20 cellular contexts compared by ENCODE assay signal in genomic region chr18:58345875-58346274, GRCh38.
DNase-seq lines count a peak whose midpoint lies in the region; ATAC-seq and TF ChIP-seq lines count a peak whose summit lies in the region.
"Had no signal": no experiment of that assay in that cellular context is flagged by ENCODE, and none has a peak within 500 bp of the region (broad histone marks: within the 10 kb centered on the region; RNA-seq: fewer than 3 reads in every experiment).

No MANE protein-coding gene starts in this region.

- H2BK5ac ChIP-seq in neuronal stem cell (ENCODE audit: low read length), result no peak overlapping the region

- H2AFZ ChIP-seq in neuronal stem cell (ENCODE audit: low read length), result no peak overlapping the region

- no peaks in the 10 kb centered on the region for H3K27me3 Mint-ChIP-seq in endodermal cell (ENCODE audit: insufficient read depth)
- H3K27me3 Mint-ChIP-seq in activated CD4-positive, alpha-beta T cell treated with anti-CD3 and anti-CD28 coated beads for 36 hours, result no peaks in the 10 kb centered on the region
- H3K27me3 Mint-ChIP-seq in activated T-cell treated with anti-CD3 and anti-CD28 coated beads, Interleukin-2, amount 50 U/mL, for 4 hours (ENCODE audit: low read depth), result no peaks in the 10 kb centered on the region

- POLR2A ChIA-PET in activated CD4-positive, alpha-beta T cell treated with anti-CD3 and anti-CD28 coated beads for 36 hours (lab: Charles Lee), result no interaction called here

- H3K14ac ChIP-seq in neuronal stem cell (ENCODE audit: low read length), result no peak overlapping the region

- no peak overlapping the region for H4K91ac ChIP-seq in neuronal stem cell (ENCODE audit: low read depth, low read length, poor library complexity)

- H3K9me3 ChIP-seq in HUES48 (ENCODE audit: control insufficient read depth, insufficient read depth, low read length) (no peaks in the 10 kb centered on the region), endodermal cell (ENCODE audit: control insufficient read depth, low read length) (no peaks in the 10 kb centered on the region), iPS-20b (ENCODE audit: insufficient read depth, low read depth, low read length) (no peaks in the 10 kb centered on the region), neuronal stem cell (replicated peaks in 1 of 2; ENCODE audit: control insufficient read depth in 2 of 2, insufficient read depth in 1 of 2, low read depth in 1 of 2, low read length in 2 of 2) (no peaks in the 10 kb centered on the region), ascending aorta (no peaks in the 10 kb centered on the region)
- H3K9me3 ChIP-seq: Peyer's patch, SJCRH30 had no signal

- peaks cover 32% of the 10 kb centered on the region for H3K36me3 Mint-ChIP-seq in endodermal cell (ENCODE audit: low read depth)
- H3K36me3 Mint-ChIP-seq in activated CD4-positive, alpha-beta T cell treated with anti-CD3 and anti-CD28 coated beads for 36 hours (ENCODE audit: low read depth), result no peaks in the 10 kb centered on the region
- H3K36me3 Mint-ChIP-seq in activated T-cell treated with anti-CD3 and anti-CD28 coated beads, Interleukin-2, amount 50 U/mL, for 4 hours (ENCODE audit: insufficient read depth), result peaks cover 4% of the 10 kb centered on the region
- H3K36me3 Mint-ChIP-seq: CD8-positive, alpha-beta memory T cell had no signal

- H3K4me1 ChIP-seq in HUES48 (ENCODE audit: control insufficient read depth, insufficient read depth, low read length), result peaks cover 64% of the 10 kb centered on the region
- peaks cover 5% of the 10 kb centered on the region for H3K4me1 ChIP-seq in endodermal cell (ENCODE audit: control insufficient read depth, insufficient read depth, low read length)
- H3K4me1 ChIP-seq in iPS-20b (ENCODE audit: insufficient read depth, low read length), result peaks cover 54% of the 10 kb centered on the region
- peaks cover 8 to 20% of the 10 kb centered on the region in 2 donors for H3K4me1 ChIP-seq in neuronal stem cell (ENCODE audit: control insufficient read depth in 2 of 2, insufficient read depth in 1 of 2, low read depth in 1 of 2, low read length in 2 of 2)
- H3K4me1 ChIP-seq in ascending aorta, result no peaks in the 10 kb centered on the region
- H3K4me1 ChIP-seq: Peyer's patch had no signal

- no peaks in the 10 kb centered on the region for H3K9me3 Mint-ChIP-seq in endodermal cell
- no peaks in the 10 kb centered on the region for H3K9me3 Mint-ChIP-seq in activated CD4-positive, alpha-beta T cell treated with anti-CD3 and anti-CD28 coated beads for 36 hours (ENCODE audit: low read depth)
- H3K9me3 Mint-ChIP-seq in activated T-cell treated with anti-CD3 and anti-CD28 coated beads, Interleukin-2, amount 50 U/mL, for 4 hours, result no peaks in the 10 kb centered on the region
- H3K9me3 Mint-ChIP-seq: CD8-positive, alpha-beta memory T cell had no signal

- H2BK120ac ChIP-seq in neuronal stem cell (ENCODE audit: low read depth, low read length), result no peak overlapping the region

- H3K4me1 Mint-ChIP-seq in endodermal cell, result peaks cover 18% of the 10 kb centered on the region
- no peaks in the 10 kb centered on the region for H3K4me1 Mint-ChIP-seq in activated CD4-positive, alpha-beta T cell treated with anti-CD3 and anti-CD28 coated beads for 36 hours
- no peaks in the 10 kb centered on the region for H3K4me1 Mint-ChIP-seq in activated T-cell treated with anti-CD3 and anti-CD28 coated beads, Interleukin-2, amount 50 U/mL, for 4 hours (ENCODE audit: low read depth)
- H3K4me1 Mint-ChIP-seq: CD8-positive, alpha-beta memory T cell had no signal

- intact Hi-C loops in activated CD4-positive, alpha-beta T cell treated with anti-CD3 and anti-CD28 coated beads for 36 hours (cut with DNase I, micrococcal nuclease), result no loop called here
- intact Hi-C loops in ascending aorta (cut with DNase I), result no loop called here

- H3K18ac ChIP-seq in neuronal stem cell (ENCODE audit: low read length), result peak overlapping the region; percentile 15

- H2BK12ac ChIP-seq in neuronal stem cell (ENCODE audit: low read length), result no peak overlapping the region

- H3K9ac ChIP-seq in HUES48 (ENCODE audit: low read depth, low read length) (no peak overlapping the region), endodermal cell (ENCODE audit: extremely low read depth, low read length, poor library complexity, severe bottlenecking) (no peak overlapping the region), iPS-20b (ENCODE audit: low read depth, low read length) (peak overlapping the region; percentile 72; the same call in 1 of the 2 replicates), neuronal stem cell (ENCODE audit: low read depth, low read length, poor library complexity) (no peak overlapping the region)

- H3K27ac ChIP-seq in HUES48 (ENCODE audit: low read depth, low read length) (peak overlapping the region; percentile 95), endodermal cell (ENCODE audit: low read depth, low read length) (peak overlapping the region; percentile 21), iPS-20b (ENCODE audit: low read length) (no peak overlapping the region), neuronal stem cell (replicated peaks; ENCODE audit: low read length) (no peak overlapping the region), ascending aorta (no peak overlapping the region)
- H3K27ac ChIP-seq: C4-2B, Peyer's patch had no signal

- no peak overlapping the region for H3K4me2 ChIP-seq in neuronal stem cell (ENCODE audit: insufficient read depth, low read length, poor library complexity, severe bottlenecking)

- no peaks in the 10 kb centered on the region for H3K27me3 ChIP-seq in HUES48 (ENCODE audit: control insufficient read depth, insufficient read depth, low read length)
- H3K27me3 ChIP-seq in endodermal cell (ENCODE audit: control insufficient read depth, insufficient read depth, low read length, poor library complexity, severe bottlenecking), result no peaks in the 10 kb centered on the region
- H3K27me3 ChIP-seq in iPS-20b (ENCODE audit: insufficient read depth, low read length), result no peaks in the 10 kb centered on the region
- no peaks in the 10 kb centered on the region for H3K27me3 ChIP-seq in neuronal stem cell (ENCODE audit: control insufficient read depth in 3 of 3, insufficient read depth in 3 of 3, low read depth in 1 of 3, low read length in 3 of 3)
- no peaks in the 10 kb centered on the region for H3K27me3 ChIP-seq in ascending aorta
- H3K27me3 ChIP-seq: Peyer's patch, SJCRH30 had no signal

- DNase-seq in endodermal cell (no peak), neuronal stem cell (ENCODE audit: low spot score) (no peak), ascending aorta (ENCODE audit: low spot score in 2 of 2) (no peak)
- no peak for DNase-seq in activated CD4-positive, alpha-beta T cell treated with anti-CD3 and anti-CD28 coated beads for 36 hours
- no peak for DNase-seq in activated T-cell treated with anti-CD3 and anti-CD28 coated beads, Interleukin-2, amount 50 U/mL, for 4 hours
- DNase-seq: Calu3; CD8-positive, alpha-beta memory T cell; EL; GF-D8; Karpas-422; NCI-H1694 treated with DMSO at 0.1 percent for 48 hours; NCI-H2081 treated with DMSO at 0.1 percent for 48 hours; NCI-H2171 treated with DMSO at 0.1 percent for 48 hours; NCI-H524 treated with DMSO at 0.1 percent for 48 hours; NCI-H82; Peyer's patch; SJCRH30 had no signal

- no peak for ATAC-seq in activated CD4-positive, alpha-beta T cell treated with anti-CD3 and anti-CD28 coated beads for 36 hours
- ATAC-seq in activated T-cell treated with anti-CD3 and anti-CD28 coated beads, Interleukin-2, amount 50 U/mL, for 4 hours, result no peak

- TF ChIP-seq CTCF in endodermal cell (conservative IDR thresholded peaks at IDR 0.05), result no peak
- no peak for TF ChIP-seq CTCF in ascending aorta (IDR thresholded peaks at IDR 0.05)

- no peak overlapping the region for H3K27ac Mint-ChIP-seq in endodermal cell
- no peak overlapping the region for H3K27ac Mint-ChIP-seq in activated CD4-positive, alpha-beta T cell treated with anti-CD3 and anti-CD28 coated beads for 36 hours
- H3K27ac Mint-ChIP-seq: CD8-positive, alpha-beta memory T cell had no signal

- H3K4me3 Mint-ChIP-seq in endodermal cell, result no peak overlapping the region
- H3K4me3 Mint-ChIP-seq in activated CD4-positive, alpha-beta T cell treated with anti-CD3 and anti-CD28 coated beads for 36 hours, result no peak overlapping the region
- no peak overlapping the region for H3K4me3 Mint-ChIP-seq in activated T-cell treated with anti-CD3 and anti-CD28 coated beads, Interleukin-2, amount 50 U/mL, for 4 hours
- H3K4me3 Mint-ChIP-seq: CD8-positive, alpha-beta memory T cell had no signal

- H2AK5ac ChIP-seq in neuronal stem cell (ENCODE audit: low read depth, low read length), result no peak overlapping the region

- no peak overlapping the region for H3K4ac ChIP-seq in neuronal stem cell (ENCODE audit: low read length)

- H2BK15ac ChIP-seq in neuronal stem cell (ENCODE audit: low read length), result no peak overlapping the region

- no peaks in the 10 kb centered on the region for H3K79me1 ChIP-seq in neuronal stem cell (ENCODE audit: low read depth, low read length)

- H4K8ac ChIP-seq in neuronal stem cell (ENCODE audit: low read depth, low read length), result no peak overlapping the region

- WGBS in endodermal cell (ENCODE audit: insufficient coverage in 1 of 2, insufficient read length in 1 of 2), 2 experiments, result 79 to 86% methylated on average over 5 to 6 of the region's 6 CpGs
- no CpG with 5 or more reads among the region's 6 CpGs for WGBS in neuronal stem cell (ENCODE audit: extremely low coverage in 2 of 2, insufficient read length in 2 of 2, insufficient replicate concordance in 1 of 2), 2 donors

- no peak overlapping the region for H3K4me3 ChIP-seq in HUES48 (ENCODE audit: low read depth, low read length)
- no peak overlapping the region for H3K4me3 ChIP-seq in endodermal cell (ENCODE audit: low read length)
- H3K4me3 ChIP-seq in iPS-20b (ENCODE audit: low read length), result no peak overlapping the region
- H3K4me3 ChIP-seq in neuronal stem cell (ENCODE audit: low read length in 2 of 2), result no peak overlapping the region
- no peak overlapping the region for H3K4me3 ChIP-seq in ascending aorta
- H3K4me3 ChIP-seq: Peyer's patch, SJCRH30 had no signal

- H3K36me3 ChIP-seq in HUES48 (ENCODE audit: control insufficient read depth, insufficient read depth, low read length), result peaks cover 35% of the 10 kb centered on the region
- peaks cover 32% of the 10 kb centered on the region for H3K36me3 ChIP-seq in endodermal cell (ENCODE audit: control insufficient read depth, insufficient read depth, low read length)
- H3K36me3 ChIP-seq in iPS-20b (ENCODE audit: insufficient read depth, low read depth, low read length), result peaks cover 31% of the 10 kb centered on the region
- peaks cover 0 to 3% of the 10 kb centered on the region in 2 donors for H3K36me3 ChIP-seq in neuronal stem cell (replicated peaks in 1 of 2; ENCODE audit: control insufficient read depth in 2 of 2, insufficient read depth in 2 of 2, low read length in 2 of 2)
- no peaks in the 10 kb centered on the region for H3K36me3 ChIP-seq in ascending aorta

- CTCF ChIA-PET in activated CD4-positive, alpha-beta T cell treated with anti-CD3 and anti-CD28 coated beads for 36 hours (lab: Charles Lee), result interaction anchor here (1.2 to 1.4 kb wide), 2 partner anchors 22 to 165 kb away, joined by 3 read pairs; no protein-coding TSS in a partner anchor

- no peak overlapping the region for H3K23ac ChIP-seq in neuronal stem cell (ENCODE audit: low read depth, low read length, poor library complexity)

Comparison
In these comparisons a context has a peak if more than half of its experiments do, and no peak if none do; other contexts are left out.
1. H3K27ac ChIP-seq: peak in HUES48 (single experiment) and endodermal cell (single experiment); none in iPS-20b (single experiment), neuronal stem cell (single experiment) and ascending aorta (0 of 2).